ENCODE assay signal across 8 cellular contexts in genomic region chr6:33314515-33314942, GRCh38. TPM values are rescaled to one million over a fixed set of nuclear protein-coding genes. Genes with fewer than 3 reads are reported as not detected.
DNase-seq lines count a peak whose midpoint lies in the region; ATAC-seq and TF ChIP-seq lines count a peak whose summit lies in the region.

No MANE protein-coding gene starts in this region.

- no peaks in the 10 kb centered on the region for H3K27me3 ChIP-seq in right lobe of liver

- DNase-seq in DMS 273 (lab: John Stamatoyannopoulos, UW; ENCODE audit: unreplicated experiment), result peak; percentile 59
- no peak for DNase-seq in DMS 273 treated with DMSO at 0.1 percent for 48 hours (lab: John Stamatoyannopoulos, UW)
- DNase-seq in NCI-H2227 (lab: John Stamatoyannopoulos, UW; ENCODE audit: unreplicated experiment), result peak; percentile 83
- DNase-seq in activated CD4-positive, alpha-beta T cell treated with anti-CD3 and anti-CD28 coated beads for 24 hours (ENCODE audit: low read depth in 2 of 2), result peak; percentile 29 to 39
- DNase-seq in dermis microvascular lymphatic vessel endothelial cell (ENCODE audit: low read depth in 2 of 2), result peak; percentile 76 to 92
- peak; percentile 45 to 68 (median 59) for DNase-seq in right lobe of liver
- DNase-seq in stimulated activated CD4-positive, alpha-beta T cell treated with anti-CD3 and anti-CD28 coated beads, TNF-alpha, amount 100 ng/mL, for 1 hour (ENCODE audit: low read depth in 3 of 3, low spot score in 1 of 3), result peak in 2 of 3 donors; percentile 41 to 50

- intact Hi-C loops in right lobe of liver (cut with DNase I), result no loop called here

- TF ChIP-seq POLR2A in right lobe of liver (IDR thresholded peaks at IDR 0.05), result no peak

- peak; percentile 10 to 48 (median 18) for ATAC-seq in right lobe of liver
- no peak for ATAC-seq in HG03460 (IDR thresholded peaks at IDR 0.05; ENCODE audit: unreplicated experiment)

- peak overlapping the region; percentile 79 to 93 (median 85) for H3K4me3 ChIP-seq in right lobe of liver

- peaks cover 0 to 44% (median 0%) of the 10 kb centered on the region in 4 donors for H3K4me1 ChIP-seq in right lobe of liver

- peak overlapping the region; percentile 94 to 99 (median 97) for H3K27ac ChIP-seq in right lobe of liver

- no peak for TF ChIP-seq CTCF in right lobe of liver (IDR thresholded peaks at IDR 0.05)

- WGBS in right lobe of liver (ENCODE audit: insufficient coverage, low coverage, low lambda C conversion rate, missing lambda C conversion rate), result 1% methylated on average over 10 of the region's 10 CpGs

- no peaks in the 10 kb centered on the region for H3K9me3 ChIP-seq in right lobe of liver

- peaks cover 0 to 13% (median 3%) of the 10 kb centered on the region in 4 donors for H3K36me3 ChIP-seq in right lobe of liver

RNA-seq across cellular contexts. Expression of gene TAPBP, which starts 0.7 kb away (rescaled TPM):
- total RNA-seq in dermis microvascular lymphatic vessel endothelial cell (47.5 and 102 TPM in 2 replicates), right lobe of liver (100 to 1,000 TPM in 5 of 6 experiments, 10 to 100 TPM in 1; 89.2 to 140 (median 124) TPM)

RNA-seq across cellular contexts. Expression of gene ZBTB22, which starts 3.0 kb away (rescaled TPM):
- total RNA-seq in dermis microvascular lymphatic vessel endothelial cell (10.9 and 17.2 TPM in 2 replicates), right lobe of liver (1 to 10 TPM; 2.9 to 6.8 (median 4.9) TPM)

RNA-seq across cellular contexts. Expression of gene DAXX, which starts 8.2 kb away (rescaled TPM):
- total RNA-seq in dermis microvascular lymphatic vessel endothelial cell (30.1 and 42.2 TPM in 2 replicates), right lobe of liver (10 to 100 TPM; 11.3 to 28.8 (median 19.5) TPM)

RNA-seq across cellular contexts. Expression of gene RGL2, which starts 15.8 kb away (rescaled TPM):
- total RNA-seq in dermis microvascular lymphatic vessel endothelial cell (33.2 and 65.0 TPM in 2 replicates), right lobe of liver (10 to 100 TPM; 15.1 to 30.6 (median 23.3) TPM)

RNA-seq across cellular contexts. Expression of gene PFDN6, which starts 25.1 kb away (rescaled TPM):
- total RNA-seq in dermis microvascular lymphatic vessel endothelial cell, result 21.0 and 31.5 TPM in 2 replicates
- total RNA-seq in right lobe of liver, result 10 to 100 TPM; 23.8 to 35.2 (median 27.5) TPM
